ENCODE assay signal across 11 cellular contexts in genomic region chr16:89485701-89486246, GRCh38. TPM values are rescaled to one million over a fixed set of nuclear protein-coding genes. Genes with fewer than 3 reads are reported as not detected.
DNase-seq lines count a peak whose midpoint lies in the region; ATAC-seq, FAIRE-seq and TF ChIP-seq lines count a peak whose summit lies in the region.
"Had no signal": no experiment of that assay in that cellular context is flagged by ENCODE, and none has a peak within 500 bp of the region (broad histone marks: within the 10 kb centered on the region; RNA-seq: fewer than 3 reads in every experiment).

No MANE protein-coding gene starts in this region.

- H4K20me1 ChIP-seq in DND-41 (ENCODE audit: insufficient read depth, low read length) = peaks cover 80% of the 10 kb centered on the region
- H4K20me1 ChIP-seq in astrocyte (ENCODE audit: insufficient read depth, low read length) = peaks cover 83% of the 10 kb centered on the region

- H3K27ac Mint-ChIP-seq in astrocyte (ENCODE audit: unreplicated experiment) = peak overlapping the region; percentile 64

- H3K9ac ChIP-seq in DND-41 (ENCODE audit: low read depth, low read length) (0 out of 2 replicates have a peak overlapping the region, but pooled peaks have one; percentile 6), astrocyte (ENCODE audit: low read length) (peak overlapping the region; percentile 14), neuronal stem cell (ENCODE audit: low read depth, low read length, poor library complexity) (no peak overlapping the region)

- H3K4me2 ChIP-seq in DND-41 (ENCODE audit: insufficient read depth, low read length) (peak overlapping the region; percentile 51), astrocyte (ENCODE audit: low read length) (peak overlapping the region; percentile 33), neuronal stem cell (ENCODE audit: insufficient read depth, low read length, poor library complexity, severe bottlenecking) (no peak overlapping the region)

- H3K9me3 ChIP-seq in DND-41 (ENCODE audit: insufficient read depth, low read length, severe bottlenecking) (no peaks in the 10 kb centered on the region), astrocyte (ENCODE audit: insufficient read depth, low read depth, low read length) (no peaks in the 10 kb centered on the region), neuronal stem cell (replicated peaks in 1 of 2; ENCODE audit: control insufficient read depth in 2 of 2, insufficient read depth in 1 of 2, low read depth in 1 of 2, low read length in 2 of 2) (no peaks in the 10 kb centered on the region), thyroid gland (no peaks in the 10 kb centered on the region)

- H3K79me2 ChIP-seq in DND-41 (ENCODE audit: insufficient read depth, low read length) (peaks cover 96% of the 10 kb centered on the region), astrocyte (ENCODE audit: insufficient read depth, low read length) (peaks cover 87% of the 10 kb centered on the region)

- no peak overlapping the region for H2AFZ ChIP-seq in DND-41 (ENCODE audit: low read depth, low read length)
- H2AFZ ChIP-seq in astrocyte (ENCODE audit: low read depth, low read length) = no peak overlapping the region
- no peak overlapping the region for H2AFZ ChIP-seq in neuronal stem cell (ENCODE audit: low read length)

- no peak overlapping the region for H4K8ac ChIP-seq in neuronal stem cell (ENCODE audit: low read depth, low read length)

- H3K36me3 Mint-ChIP-seq in astrocyte (ENCODE audit: low read depth, unreplicated experiment) = peaks cover 18% of the 10 kb centered on the region

- no peak overlapping the region for H3K23ac ChIP-seq in neuronal stem cell (ENCODE audit: low read depth, low read length, poor library complexity)

- FAIRE-seq in astrocyte (lab: Jason Lieb, UNC) = no peak
- FAIRE-seq: H1 had no signal

- H3K4me1 Mint-ChIP-seq in astrocyte (ENCODE audit: low read depth, unreplicated experiment) = peaks cover 61% of the 10 kb centered on the region

- H2BK12ac ChIP-seq in neuronal stem cell (ENCODE audit: low read length) = no peak overlapping the region

- H3K14ac ChIP-seq in neuronal stem cell (ENCODE audit: low read length) = no peak overlapping the region

- ATAC-seq in DND-41 (ENCODE audit: insufficient read depth, low read depth) (no peak), left lobe of liver (no peak)

- H3K27ac ChIP-seq in DND-41 (ENCODE audit: low read length) (peak overlapping the region; percentile 18), astrocyte (ENCODE audit: low read depth, low read length) (no peak overlapping the region), neuronal stem cell (replicated peaks; ENCODE audit: low read length) (peak overlapping the region; percentile 19), thyroid gland (no peak overlapping the region)

- no peak overlapping the region for H3K18ac ChIP-seq in neuronal stem cell (ENCODE audit: low read length)

- intact Hi-C loops in thyroid gland (cut with DNase I) = no loop called here

- no peak overlapping the region for H3K4ac ChIP-seq in neuronal stem cell (ENCODE audit: low read length)

- H3K36me3 ChIP-seq in DND-41 (ENCODE audit: insufficient read depth, low read length) (peaks cover 38% of the 10 kb centered on the region), astrocyte (ENCODE audit: insufficient read depth, low read length) (no peaks in the 10 kb centered on the region), neuronal stem cell (replicated peaks in 1 of 2; ENCODE audit: control insufficient read depth in 2 of 2, insufficient read depth in 2 of 2, low read length in 2 of 2) (peaks cover 4 to 37% of the 10 kb centered on the region in 2 donors), thyroid gland (no peaks in the 10 kb centered on the region)

- TF ChIP-seq CTCF in DND-41 (IDR thresholded peaks at IDR 0.05; ENCODE audit: borderline replicate concordance, extremely low read depth, low read length, poor library complexity, severe bottlenecking) = no peak
- no peak for TF ChIP-seq CTCF in astrocyte (IDR thresholded peaks at IDR 0.05; ENCODE audit: insufficient read depth, low read depth, low read length)
- TF ChIP-seq CTCF in thyroid gland (IDR thresholded peaks at IDR 0.05) = no peak

- H4K91ac ChIP-seq in neuronal stem cell (ENCODE audit: low read depth, low read length, poor library complexity) = no peak overlapping the region

- peak overlapping the region; percentile 77 for H3K4me3 Mint-ChIP-seq in astrocyte (ENCODE audit: unreplicated experiment)

- peaks cover 15% of the 10 kb centered on the region for H3K79me1 ChIP-seq in neuronal stem cell (ENCODE audit: low read depth, low read length)

- H2BK15ac ChIP-seq in neuronal stem cell (ENCODE audit: low read length) = no peak overlapping the region

- no CpG with 5 or more reads among the region's 4 CpGs for WGBS in neuronal stem cell (ENCODE audit: extremely low coverage in 2 of 2, insufficient read length in 2 of 2, insufficient replicate concordance in 1 of 2), 2 donors
- WGBS in thyroid gland, 2 donors = 44 to 49% methylated on average over 4 of the region's 4 CpGs

- H3K27me3 Mint-ChIP-seq in astrocyte (ENCODE audit: low read depth, unreplicated experiment) = no peaks in the 10 kb centered on the region

- no peaks in the 10 kb centered on the region for H3K9me3 Mint-ChIP-seq in astrocyte (ENCODE audit: unreplicated experiment)

- no peak overlapping the region for H2AK5ac ChIP-seq in neuronal stem cell (ENCODE audit: low read depth, low read length)

- no peak overlapping the region for H2BK5ac ChIP-seq in neuronal stem cell (ENCODE audit: low read length)

- H3K27me3 ChIP-seq in DND-41 (ENCODE audit: insufficient read depth, low read length, poor library complexity) (no peaks in the 10 kb centered on the region), astrocyte (ENCODE audit: insufficient read depth, low read length) (no peaks in the 10 kb centered on the region), neuronal stem cell (ENCODE audit: control insufficient read depth in 3 of 3, insufficient read depth in 3 of 3, low read depth in 1 of 3, low read length in 3 of 3) (no peaks in the 10 kb centered on the region), thyroid gland (no peaks in the 10 kb centered on the region)

- H3K4me1 ChIP-seq in DND-41 (ENCODE audit: insufficient read depth, low read length) (peaks cover 71% of the 10 kb centered on the region), astrocyte (ENCODE audit: insufficient read depth, low read length) (peaks cover 33% of the 10 kb centered on the region), neuronal stem cell (ENCODE audit: control insufficient read depth in 2 of 2, insufficient read depth in 1 of 2, low read depth in 1 of 2, low read length in 2 of 2) (peaks cover 29 to 42% of the 10 kb centered on the region in 2 donors), thyroid gland (peaks cover 27 to 36% of the 10 kb centered on the region in 2 donors)

- no peak overlapping the region; a peak in 1 of 4 replicates for H3K4me3 ChIP-seq in DND-41 (ENCODE audit: low read depth in 1 of 2, low read length in 2 of 2)
- no peak overlapping the region for H3K4me3 ChIP-seq in astrocyte (ENCODE audit: insufficient read depth, low read depth, low read length)
- H3K4me3 ChIP-seq in neuronal stem cell (ENCODE audit: low read length in 2 of 2) = no peak overlapping the region
- no peak overlapping the region for H3K4me3 ChIP-seq in thyroid gland (replicated peaks in 1 of 3)

- TF ChIP-seq POLR2A in thyroid gland (IDR thresholded peaks at IDR 0.05) = no peak

- DNase-seq in DND-41 (no peak), NCI-H82 (lab: John Stamatoyannopoulos, UW) (peak; percentile 22), astrocyte (ENCODE audit: low read depth) (no peak), neuronal stem cell (ENCODE audit: low spot score) (no peak), SW480 (ENCODE audit: low spot score) (no peak), HuH-7 (ENCODE audit: low spot score) (no peak), left lobe of liver (ENCODE audit: low spot score) (no peak), thyroid gland (no peak)
- DNase-seq: cortex of kidney, DMS53 had no signal

- no peak overlapping the region for H2BK120ac ChIP-seq in neuronal stem cell (ENCODE audit: low read depth, low read length)

RNA-seq across cellular contexts. Expression of gene ANKRD11, which starts 4.6 kb away (rescaled TPM):
- total RNA-seq in astrocyte (213 TPM in 2 replicates), left lobe of liver (50.7 TPM), thyroid gland (10 to 100 TPM; 62.1 to 90.4 (median 75.0) TPM)
- 65.4 TPM for polyA plus RNA-seq in neuronal stem cell (2013, experiment 1 of 2)
- polyA plus RNA-seq in neuronal stem cell (2013, experiment 2 of 2) = 69.8 TPM

RNA-seq across cellular contexts. Expression of gene SPG7, which starts 22.4 kb away (rescaled TPM):
- total RNA-seq in astrocyte (86.5 and 96.1 TPM in 2 replicates), left lobe of liver (68.1 TPM), thyroid gland (100 to 1,000 TPM; 218 to 392 (median 285) TPM)
- 43.4 TPM for polyA plus RNA-seq in neuronal stem cell (2013, experiment 1 of 2)
- 47.1 TPM for polyA plus RNA-seq in neuronal stem cell (2013, experiment 2 of 2)

Comparison
In these comparisons a context has a peak if more than half of its experiments do, and no peak if none do; other contexts are left out.
1. H3K27ac ChIP-seq: peak in DND-41 (single experiment) and neuronal stem cell (single experiment); none in astrocyte (single experiment) and thyroid gland (0 of 3).